ENCODE assay signal across 8 cellular contexts in the genomic region with DNA sequence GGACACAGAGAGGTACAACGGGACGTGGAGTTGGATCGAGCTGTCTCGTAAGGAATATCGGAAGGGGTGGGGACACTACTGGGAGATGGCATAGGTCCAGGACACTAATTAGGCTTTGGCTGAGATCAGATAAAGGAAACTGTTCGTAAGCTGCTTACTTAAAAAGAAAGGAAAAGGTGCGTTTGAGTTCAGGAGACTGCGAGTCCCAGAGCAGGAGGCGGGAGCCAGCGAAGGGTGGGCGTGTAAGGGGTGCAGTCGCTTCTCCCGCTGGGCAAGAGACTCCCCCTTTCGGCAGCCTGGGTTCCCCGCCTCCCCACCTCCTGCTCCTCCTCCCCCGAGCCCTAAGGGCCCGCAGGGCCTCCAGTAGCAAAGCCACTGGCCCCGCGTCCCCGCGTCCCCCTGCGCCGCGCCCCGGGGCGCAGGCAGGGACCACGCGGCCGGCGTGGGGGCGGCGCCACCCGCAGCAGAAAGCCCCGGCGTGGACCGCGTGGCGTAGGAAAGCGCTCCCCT. TPM values are rescaled to one million over a fixed set of nuclear protein-coding genes. Genes with fewer than 3 reads are reported as not detected.
A peak's percentile ranks its signal among the peaks of the same experiment; 100 is the strongest.
DNase-seq lines count a peak whose midpoint lies in the region; ATAC-seq and TF ChIP-seq lines count a peak whose summit lies in the region.

No MANE protein-coding gene starts in this region.

- H3K9me3 Mint-ChIP-seq in activated naive CD8-positive, alpha-beta T cell (ENCODE audit: low read depth), result no peaks in the 10 kb centered on the region

- peaks cover 6% of the 10 kb centered on the region; the same call in 1 of the 2 replicates for H3K36me3 ChIP-seq in SJSA1
- no peaks in the 10 kb centered on the region for H3K36me3 ChIP-seq in heart right ventricle

- H3K4me3 ChIP-seq in SJSA1 (peak overlapping the region; percentile 92), heart right ventricle (peak overlapping the region; percentile 42 to 89 (median 75))

- ATAC-seq in GM19452 (IDR thresholded peaks at IDR 0.05; ENCODE audit: unreplicated experiment), result peak; percentile 32
- ATAC-seq in HG03520 (IDR thresholded peaks at IDR 0.05; ENCODE audit: unreplicated experiment), result peak; percentile 33
- peak; percentile 51 to 78 (median 61) for ATAC-seq in heart right ventricle

- peaks cover 33% of the 10 kb centered on the region for H3K4me1 Mint-ChIP-seq in activated naive CD8-positive, alpha-beta T cell (ENCODE audit: low read depth)

- H3K4me1 ChIP-seq in SJSA1 (replicated peaks) (peaks cover 28% of the 10 kb centered on the region), heart right ventricle (peaks cover 0 to 42% (median 22%) of the 10 kb centered on the region in 9 donors)

- no peaks in the 10 kb centered on the region; the same call in 1 of the 2 replicates for H3K9me3 ChIP-seq in SJSA1 (replicated peaks)
- H3K9me3 ChIP-seq in heart right ventricle, result no peaks in the 10 kb centered on the region

- H3K27me3 Mint-ChIP-seq in activated naive CD8-positive, alpha-beta T cell, result no peaks in the 10 kb centered on the region

- peak in 6 of 9 donors; percentile 5 to 41 (median 24) for TF ChIP-seq CTCF in heart right ventricle (IDR thresholded peaks at IDR 0.05)

- H3K36me3 Mint-ChIP-seq in activated naive CD8-positive, alpha-beta T cell, result peaks cover 7% of the 10 kb centered on the region

- in situ Hi-C loops in Caki2 (cut with HindIII; ENCODE audit: low pct_unique_long_range_greater_than_20kb, low sequenced_read_pairs), result no loop called here

- 3% methylated on average over 35 to 39 of the region's 39 CpGs for WGBS in heart right ventricle, 2 donors

- H3K27ac ChIP-seq in SJSA1 (peak overlapping the region; percentile 67), heart right ventricle (peak overlapping the region; percentile 25 to 92 (median 76))

- H3K27me3 ChIP-seq in SJSA1 (replicated peaks), result no peaks in the 10 kb centered on the region
- peaks cover 0 to 10% (median 0%) of the 10 kb centered on the region in 7 donors for H3K27me3 ChIP-seq in heart right ventricle

- peak overlapping the region; percentile 91 for H3K27ac Mint-ChIP-seq in activated naive CD8-positive, alpha-beta T cell

- H3K4me3 Mint-ChIP-seq in activated naive CD8-positive, alpha-beta T cell, result peak overlapping the region; percentile 94

- DNase-seq in Caki2 (ENCODE audit: low read depth) (peak; percentile 80), SJSA1 (ENCODE audit: low read depth in 1 of 2, low spot score in 2 of 2) (peak; percentile 42 to 65), heart right ventricle (peak; percentile 41 to 49), posterior vena cava (ENCODE audit: low spot score) (peak; percentile 84), NCI-H2107 treated with DMSO at 0.1 percent for 48 hours (lab: John Stamatoyannopoulos, UW; ENCODE audit: unreplicated experiment) (no peak)

- intact Hi-C loops in heart right ventricle (cut with DNase I) (loop anchor here in 4 of 10 donors (5.0 to 10.0 kb wide), 4 partner anchors 74 to 174 kb away; no protein-coding TSS in a partner anchor), posterior vena cava (cut with DNase I) (no loop called here)

RNA-seq across cellular contexts. Expression of gene ABCC4, which starts 0.6 kb away (rescaled TPM):
- 14.4 and 21.6 TPM in 2 replicates for total RNA-seq in Caki2 (2014; rRNA removed; shearing (Covaris generic); ENCODE audit: low replicate concordance)
- total RNA-seq in SJSA1 (2014; rRNA removed; shearing (Covaris generic)), result 12.9 and 27.8 TPM in 2 replicates
- total RNA-seq in heart right ventricle (1 to 10 TPM; 2.3 to 6.7 (median 4.1) TPM), posterior vena cava (10 to 100 TPM; 10.5 to 16.2 TPM)
- polyA plus RNA-seq in heart right ventricle, result 1 to 10 TPM; 1.1 to 1.9 TPM
